Comparison of ENCODE assay signal across 8 cellular contexts in the genomic region with DNA sequence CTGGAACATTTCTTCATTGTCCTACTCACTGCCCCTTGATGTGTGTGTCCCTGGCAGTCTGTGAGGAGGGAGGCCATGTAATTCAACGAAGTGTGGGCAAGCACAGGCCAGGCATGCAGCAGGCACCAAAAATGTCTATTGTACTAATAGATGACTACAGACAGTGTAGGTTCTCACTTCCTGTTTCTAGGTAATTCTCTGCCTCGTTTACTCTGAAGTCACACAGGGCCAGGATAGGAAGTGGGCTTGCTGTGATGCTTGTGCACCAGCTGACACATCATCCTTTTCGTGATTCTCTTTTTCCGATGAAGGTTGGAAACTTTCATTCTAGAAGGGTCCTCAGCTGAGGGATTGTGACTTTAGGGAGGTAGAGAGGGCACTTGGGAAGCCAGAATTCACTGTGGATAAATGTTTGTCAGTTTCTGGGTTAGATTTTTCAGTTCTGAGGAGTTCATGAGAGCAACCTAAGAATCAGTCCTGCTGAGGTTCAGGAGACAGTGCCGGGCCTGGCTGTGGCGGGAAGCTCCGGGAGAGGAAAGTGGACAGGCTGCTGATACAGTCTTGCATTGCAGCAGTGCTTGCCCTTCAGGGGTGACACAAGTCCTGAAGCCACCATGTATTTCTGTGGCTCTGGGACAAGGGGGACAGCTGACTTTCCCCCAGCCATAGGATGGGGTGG.
A peak's percentile ranks its signal among the peaks of the same experiment; 100 is the strongest.
DNase-seq lines count a peak whose midpoint lies in the region; ATAC-seq lines count a peak whose summit lies in the region.

No MANE protein-coding gene starts in this region.

- DNase-seq in NOMO-1 (lab: John Stamatoyannopoulos, UW; ENCODE audit: unreplicated experiment in 2 of 2), result peak; percentile 50 to 90
- peak; percentile 57 for DNase-seq in activated naive CD4-positive, alpha-beta T cell treated with Interleukin-2 at 50 U/mL for 16 hours
- peak; percentile 69 for DNase-seq in stimulated activated CD8-positive, alpha-beta memory T cell treated with anti-CD3 and anti-CD28 coated beads, Interleukin-4, amount 100 ng/mL, for 48 hours
- DNase-seq in NCI-H226, result no peak
- DNase-seq in EL, result no peak
- no peak for DNase-seq in kidney glomerular epithelial cell (lab: John Stamatoyannopoulos, UW)

- ATAC-seq in GM18498 (IDR thresholded peaks at IDR 0.05; ENCODE audit: unreplicated experiment) (peak; percentile 91), HG02588 (IDR thresholded peaks at IDR 0.05; ENCODE audit: unreplicated experiment) (peak; percentile 78)

Comparison
In these comparisons a context has a peak if more than half of its experiments do, and no peak if none do; other contexts are left out.
1. DNase-seq: peak in NOMO-1 (2 of 2), activated naive CD4-positive, alpha-beta T cell treated with Interleukin-2 at 50 U/mL for 16 hours (single experiment) and stimulated activated CD8-positive, alpha-beta memory T cell treated with anti-CD3 and anti-CD28 coated beads, Interleukin-4, amount 100 ng/mL, for 48 hours (single experiment); none in NCI-H226 (single experiment), EL (single experiment) and kidney glomerular epithelial cell (single experiment).